Comparison of ENCODE assay signal across 17 cellular contexts in the genomic region with DNA sequence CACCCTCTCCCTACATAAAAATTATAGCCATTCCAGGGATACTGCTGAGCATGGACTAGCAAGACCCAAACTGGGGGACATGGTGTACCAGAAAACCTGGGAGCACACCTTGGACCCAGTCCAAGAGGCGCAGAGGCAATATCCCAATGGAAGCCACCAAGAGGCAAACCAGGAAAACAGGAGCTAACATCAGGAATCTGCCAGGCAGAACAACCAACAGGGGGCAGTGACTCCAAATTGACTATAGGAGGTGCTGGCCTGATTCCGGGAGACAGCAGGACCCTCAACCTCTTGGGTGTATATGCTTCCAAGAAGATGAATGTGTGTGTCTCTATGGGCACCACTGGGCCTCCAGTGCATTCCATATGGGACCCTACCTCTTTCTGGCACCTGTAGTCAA.
DNase-seq lines count a peak whose midpoint lies in the region; TF ChIP-seq lines count a peak whose summit lies in the region.
"Had no signal": no experiment of that assay in that cellular context is flagged by ENCODE, and none has a peak within 500 bp of the region (broad histone marks: within the 10 kb centered on the region; RNA-seq: fewer than 3 reads in every experiment).

No MANE protein-coding gene starts in this region.

- TF ChIP-seq POLR2A in NB4 (IDR thresholded peaks at IDR 0.05; ENCODE audit: extremely low read depth, insufficient read length), result no peak

- H3K4me3 ChIP-seq in NB4 (ENCODE audit: low read depth, low read length), result no peak overlapping the region
- H3K4me3 ChIP-seq in neural progenitor cell, result no peak overlapping the region
- no peak overlapping the region for H3K4me3 ChIP-seq in ascending aorta
- H3K4me3 ChIP-seq: lower lobe of right lung, SK-N-MC had no signal

- intact Hi-C loops in ascending aorta (cut with DNase I), result no loop called here

- H3K9me3 ChIP-seq in neural progenitor cell (ENCODE audit: low read depth) (no peaks in the 10 kb centered on the region), ascending aorta (no peaks in the 10 kb centered on the region)
- H3K9me3 ChIP-seq: lower lobe of right lung had no signal

- H3K36me3 ChIP-seq in neural progenitor cell (no peaks in the 10 kb centered on the region), ascending aorta (no peaks in the 10 kb centered on the region)
- H3K36me3 ChIP-seq: lower lobe of right lung had no signal

- H3K9ac ChIP-seq in neural progenitor cell, result no peak overlapping the region

- H3K4me2 ChIP-seq in neural progenitor cell, result no peak overlapping the region

- no peaks in the 10 kb centered on the region for H4K20me1 ChIP-seq in neural progenitor cell (ENCODE audit: low read depth)

- H3K4me1 Mint-ChIP-seq in chondrocyte (ENCODE audit: low read depth) (peaks cover 11% of the 10 kb centered on the region), neural progenitor cell (peaks cover 27% of the 10 kb centered on the region)

- no peak overlapping the region for H3K27ac Mint-ChIP-seq in chondrocyte (ENCODE audit: unreplicated experiment)
- no peak overlapping the region for H3K27ac Mint-ChIP-seq in neural progenitor cell
- H3K27ac Mint-ChIP-seq: nephron progenitor cell had no signal

- peaks cover 3% of the 10 kb centered on the region for H3K36me3 Mint-ChIP-seq in chondrocyte (ENCODE audit: low read depth)
- no peaks in the 10 kb centered on the region for H3K36me3 Mint-ChIP-seq in neural progenitor cell

- TF ChIP-seq CTCF in NB4 (IDR thresholded peaks at IDR 0.05; ENCODE audit: low read depth, low read length) (peak; percentile 25), chondrocyte (IDR thresholded peaks at IDR 0.05) (peak; percentile 38), neural progenitor cell (IDR thresholded peaks at IDR 0.05) (peak; percentile 56), ascending aorta (IDR thresholded peaks at IDR 0.05) (no peak)

- H3F3A ChIP-seq in neural progenitor cell (ENCODE audit: low read depth), result peaks cover 21% of the 10 kb centered on the region

- peaks cover 23% of the 10 kb centered on the region for H3K4me1 ChIP-seq in neural progenitor cell
- H3K4me1 ChIP-seq in ascending aorta, result no peaks in the 10 kb centered on the region
- H3K4me1 ChIP-seq: lower lobe of right lung had no signal

- H3K4me3 Mint-ChIP-seq in chondrocyte (ENCODE audit: unreplicated experiment) (no peak overlapping the region), neural progenitor cell (no peak overlapping the region)
- H3K4me3 Mint-ChIP-seq: nephron progenitor cell had no signal

- peak; percentile 1 for DNase-seq in G401 (ENCODE audit: low spot score)
- no peak for DNase-seq in NB4 (ENCODE audit: low read depth)
- DNase-seq in chondrocyte (ENCODE audit: low spot score), result no peak
- DNase-seq in neural progenitor cell (ENCODE audit: low spot score), result peak; percentile 48
- no peak for DNase-seq in ascending aorta (ENCODE audit: low spot score in 2 of 2)
- DNase-seq in NK-92 (lab: John Stamatoyannopoulos, UW; ENCODE audit: unreplicated experiment), result no peak
- no peak for DNase-seq in amniotic stem cell (lab: John Stamatoyannopoulos, UW)
- DNase-seq: activated CD8-positive, alpha-beta memory T cell treated with anti-CD3 and anti-CD28 coated beads for 24 hours; activated gamma-delta T cell treated with Interleukin-2 at 50 U/mL for 16 hours; Kasumi-1; lower lobe of right lung; NCI-H2029; nephron progenitor cell; stimulated activated CD4-positive, alpha-beta T cell treated with anti-CD3 and anti-CD28 coated beads, Interleukin-4, amount 100 ng/mL, for 4 hours; stimulated activated naive CD4-positive, alpha-beta T cell had no signal

- H2AFZ ChIP-seq in neural progenitor cell (replicated peaks), result no peak overlapping the region

- H3K9me3 Mint-ChIP-seq in chondrocyte (ENCODE audit: low read depth), result peaks cover 8% of the 10 kb centered on the region
- H3K9me3 Mint-ChIP-seq in neural progenitor cell, result peaks cover 38% of the 10 kb centered on the region

- in situ Hi-C loops in G401 (cut with HindIII; ENCODE audit: low sequenced_read_pairs), result no loop called here

- no peaks in the 10 kb centered on the region for H3K27me3 Mint-ChIP-seq in chondrocyte (ENCODE audit: low read depth)
- peaks cover 8% of the 10 kb centered on the region for H3K27me3 Mint-ChIP-seq in neural progenitor cell (ENCODE audit: insufficient read depth, low read depth)

- H3K27ac ChIP-seq in neural progenitor cell, result no peak overlapping the region
- no peak overlapping the region for H3K27ac ChIP-seq in ascending aorta
- H3K27ac ChIP-seq: HL-60, lower lobe of right lung, SK-N-MC had no signal

- H3K79me2 ChIP-seq in neural progenitor cell (ENCODE audit: low read depth), result no peaks in the 10 kb centered on the region

- H3K27me3 ChIP-seq in neural progenitor cell (no peaks in the 10 kb centered on the region), ascending aorta (no peaks in the 10 kb centered on the region)

Comparison
In these comparisons a context has a peak if more than half of its experiments do, and no peak if none do; other contexts are left out.
1. DNase-seq: peak in G401 (single experiment) and neural progenitor cell (single experiment); none in NB4 (single experiment), chondrocyte (single experiment), ascending aorta (0 of 2), NK-92 (single experiment) and amniotic stem cell (single experiment).
2. CTCF ChIP-seq: peak in NB4 (single experiment), chondrocyte (single experiment) and neural progenitor cell (single experiment); none in ascending aorta (0 of 3).